ENCODE assay signal across 21 cellular contexts in the genomic region with DNA sequence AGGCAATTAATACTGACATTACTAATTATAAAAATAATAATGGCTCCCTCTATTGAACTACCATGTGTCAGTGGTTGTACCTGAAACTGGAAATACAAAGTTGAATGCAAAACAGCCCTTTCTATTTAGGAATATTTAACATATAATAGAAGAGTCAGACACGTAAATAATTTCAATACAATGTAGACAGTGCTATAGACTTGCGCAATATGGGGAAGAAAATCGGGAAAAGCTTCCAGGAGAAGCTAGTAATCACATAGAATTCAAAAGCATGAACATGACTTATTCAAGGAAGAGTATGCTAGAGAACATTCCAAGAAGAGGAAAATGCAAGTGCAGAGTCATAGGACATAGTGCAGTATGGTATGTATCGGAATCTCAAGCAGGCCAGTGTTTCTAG.
DNase-seq lines count a peak whose midpoint lies in the region; ATAC-seq, FAIRE-seq and TF ChIP-seq lines count a peak whose summit lies in the region.
"Had no signal": no experiment of that assay in that cellular context is flagged by ENCODE, and none has a peak within 500 bp of the region (broad histone marks: within the 10 kb centered on the region; RNA-seq: fewer than 3 reads in every experiment).

No MANE protein-coding gene starts in this region.

- H3K23ac ChIP-seq in H1 (ENCODE audit: insufficient read length), result no peak overlapping the region

- H3K27ac ChIP-seq in HepG2 (ENCODE audit: extremely low read length, insufficient read depth, low read length) (no peak overlapping the region), right lobe of liver (no peak overlapping the region), H1 (ENCODE audit: low read depth, low read length) (no peak overlapping the region), small intestine (ENCODE audit: low read depth in 1 of 2, low read length in 1 of 2) (no peak overlapping the region)
- H3K27ac ChIP-seq: 22Rv1, A549, BLaER1 had no signal

- no peak overlapping the region for H3K56ac ChIP-seq in H1 (replicated peaks; ENCODE audit: insufficient read length, low read depth, low read length)

- H2BK120ac ChIP-seq in H1 (replicated peaks; ENCODE audit: low read depth, low read length), result no peak overlapping the region

- H3K4me3 ChIP-seq in HepG2 (replicated peaks in 1 of 3; ENCODE audit: insufficient read depth in 1 of 3, low read depth in 2 of 3, low read length in 3 of 3) (no peak overlapping the region), right lobe of liver (no peak overlapping the region), H1 (ENCODE audit: extremely low read depth in 1 of 4, insufficient read depth in 2 of 4, low read depth in 3 of 4, low read length in 4 of 4) (no peak overlapping the region), small intestine (ENCODE audit: low read depth in 1 of 2, low read length in 2 of 2) (no peak overlapping the region)
- H3K4me3 ChIP-seq: A549, BLaER1 had no signal

- FAIRE-seq in HepG2 (lab: Jason Lieb, UNC) (no peak), H1 (lab: Jason Lieb, UNC) (no peak), small intestine (lab: Jason Lieb, UNC) (no peak)
- FAIRE-seq: A549, D721Med, G401.6, GM12891 had no signal

- H2BK12ac ChIP-seq in H1 (ENCODE audit: low read depth, low read length), result no peak overlapping the region

- H3K9me3 Mint-ChIP-seq in immature natural killer cell, result peaks cover 0 to 13% (median 6%) of the 10 kb centered on the region in 6 donors
- H3K9me3 Mint-ChIP-seq: CD4-positive, alpha-beta T cell; CD8-positive, alpha-beta T cell had no signal

- H2BK15ac ChIP-seq in H1 (ENCODE audit: low read length), result no peak overlapping the region

- POLR2A ChIA-PET in HepG2 (lab: Yijun Ruan, JAX), result no interaction called here
- POLR2A ChIA-PET in H1 (lab: Charles Lee; ENCODE audit: partially characterized antibody), result no interaction called here

- H3K4me1 ChIP-seq in HepG2 (ENCODE audit: insufficient read depth, low read length) (no peaks in the 10 kb centered on the region), right lobe of liver (no peaks in the 10 kb centered on the region), H1 (replicated peaks in 1 of 4; ENCODE audit: control insufficient read depth in 3 of 4, insufficient read depth in 4 of 4, low read length in 3 of 4) (no peaks in the 10 kb centered on the region), small intestine (ENCODE audit: control insufficient read depth in 2 of 2, insufficient read depth in 1 of 2, low read depth in 1 of 2, low read length in 1 of 2) (no peaks in the 10 kb centered on the region)
- H3K4me1 ChIP-seq: A549, BE2C, BLaER1, Caco-2 had no signal

- H4K20me1 ChIP-seq in HepG2 (ENCODE audit: insufficient read depth, low read length), result no peaks in the 10 kb centered on the region
- no peaks in the 10 kb centered on the region for H4K20me1 ChIP-seq in H1 (replicated peaks in 1 of 2; ENCODE audit: control insufficient read depth in 1 of 2, insufficient read depth in 2 of 2, low read length in 2 of 2)

- TF ChIP-seq CTCF in HepG2 (CRISPR knock-in tag; IDR thresholded peaks at IDR 0.05), result no peak
- no peak for TF ChIP-seq CTCF in right lobe of liver (IDR thresholded peaks at IDR 0.05)
- no peak for TF ChIP-seq CTCF in H1 (IDR thresholded peaks at IDR 0.05; ENCODE audit: control extremely low read depth in 1 of 3, insufficient read depth in 1 of 3, low read depth in 1 of 3, low read length in 3 of 3)

- no peak overlapping the region for H2BK5ac ChIP-seq in H1 (ENCODE audit: low read depth, low read length)

- no peak overlapping the region for H3K4me2 ChIP-seq in HepG2 (ENCODE audit: low read depth, low read length)
- H3K4me2 ChIP-seq in H1 (ENCODE audit: insufficient read depth in 1 of 2, low read depth in 2 of 2, low read length in 2 of 2), result no peak overlapping the region
- H3K4me2 ChIP-seq: A549, BLaER1 had no signal

- TF ChIP-seq EP300 in HepG2 (IDR thresholded peaks at IDR 0.05; ENCODE audit: low read depth in 2 of 2, low read length in 2 of 2), result no peak
- TF ChIP-seq EP300 in HepG2 (CRISPR knock-in tag; IDR thresholded peaks at IDR 0.05; ENCODE audit: borderline replicate concordance), result no peak
- no peak for TF ChIP-seq EP300 in H1 (IDR thresholded peaks at IDR 0.05; ENCODE audit: borderline replicate concordance in 1 of 2, low read depth in 2 of 2, low read length in 2 of 2)

- TF ChIP-seq POLR2A in HepG2 (IDR thresholded peaks at IDR 0.05; ENCODE audit: insufficient read depth in 1 of 2, low read depth in 2 of 2, low read length in 2 of 2) (no peak), right lobe of liver (IDR thresholded peaks at IDR 0.05) (no peak), H1 (IDR thresholded peaks at IDR 0.05; ENCODE audit: control extremely low read depth in 1 of 2, low read depth in 2 of 2, low read length in 2 of 2) (no peak)

- H3K4me1 Mint-ChIP-seq in immature natural killer cell, result no peaks in the 10 kb centered on the region
- H3K4me1 Mint-ChIP-seq: CD14-positive monocyte had no signal

- H2AFZ ChIP-seq in HepG2 (ENCODE audit: low read length) (no peak overlapping the region), H1 (ENCODE audit: low read length) (no peak overlapping the region)

- peaks cover 0 to 3% (median 0%) of the 10 kb centered on the region in 3 donors for H3K36me3 Mint-ChIP-seq in immature natural killer cell
- H3K36me3 Mint-ChIP-seq: CD14-positive monocyte; CD8-positive, alpha-beta T cell had no signal

- DNase-seq in HepG2 (ENCODE audit: low spot score), result no peak
- DNase-seq in right lobe of liver, result no peak
- DNase-seq in H1 (ENCODE audit: low read depth in 1 of 2, low spot score in 2 of 2), result no peak
- DNase-seq in small intestine, result peak; percentile 0
- DNase-seq in immature natural killer cell, result no peak
- DNase-seq in ACHN, result no peak
- DNase-seq: BE2C; C1 segment of cervical spinal cord; Caco-2; Calu3; CD4-positive, alpha-beta T cell; CD8-positive, alpha-beta T cell; DMS79 treated with DMSO at 0.1 percent for 48 hours; GF-D8 had no signal

- H4K5ac ChIP-seq in H1 (ENCODE audit: insufficient read length, low read depth, low read length), result no peak overlapping the region

- H3K27ac Mint-ChIP-seq in immature natural killer cell, result no peak overlapping the region
- H3K27ac Mint-ChIP-seq: CD14-positive monocyte; CD4-positive, alpha-beta T cell; CD8-positive, alpha-beta T cell had no signal

- no peaks in the 10 kb centered on the region for H3K27me3 ChIP-seq in HepG2 (ENCODE audit: control insufficient read depth in 1 of 2, insufficient read depth in 2 of 2, low read length in 2 of 2)
- no peaks in the 10 kb centered on the region for H3K27me3 ChIP-seq in right lobe of liver
- no peaks in the 10 kb centered on the region for H3K27me3 ChIP-seq in H1 (replicated peaks in 1 of 4; ENCODE audit: control insufficient read depth in 3 of 4, extremely low read depth in 1 of 4, insufficient read depth in 3 of 4, low read length in 3 of 4)
- H3K27me3 ChIP-seq in small intestine (ENCODE audit: control insufficient read depth in 2 of 2, insufficient read depth in 2 of 2, low read length in 2 of 2), result no peaks in the 10 kb centered on the region
- H3K27me3 ChIP-seq: BE2C had no signal

- H3K18ac ChIP-seq in H1 (ENCODE audit: extremely low read depth, low read length), result no peak overlapping the region

- no peaks in the 10 kb centered on the region for H3K23me2 ChIP-seq in H1 (ENCODE audit: low read depth, low read length)

- WGBS in HepG2 (ENCODE audit: low lambda C conversion rate), result 41% methylated on average over 4 of the region's 4 CpGs
- WGBS in right lobe of liver (ENCODE audit: insufficient coverage, low coverage, low lambda C conversion rate, missing lambda C conversion rate), result 61% methylated on average over 4 of the region's 4 CpGs
- 96% methylated on average over 4 of the region's 4 CpGs; no CpG with 5 or more reads in 1 of the 2 experiments for WGBS in H1 (ENCODE audit: extremely low coverage in 1 of 2, insufficient coverage in 1 of 2, insufficient read length in 1 of 2, insufficient replicate concordance in 2 of 2, low coverage in 1 of 2, low lambda C conversion rate in 2 of 2, missing lambda C conversion rate in 1 of 2), 2 experiments
- 75 to 90% (median 89%) methylated on average over 4 of the region's 4 CpGs for WGBS in small intestine, 3 donors

- H4K91ac ChIP-seq in H1 (replicated peaks; ENCODE audit: insufficient read length, low read length), result no peak overlapping the region

- H3K27me3 Mint-ChIP-seq in immature natural killer cell (ENCODE audit: low read depth in 3 of 3), result peaks cover 1 to 7% (median 2%) of the 10 kb centered on the region in 3 donors
- H3K27me3 Mint-ChIP-seq: CD4-positive, alpha-beta T cell had no signal

- TF ChIP-seq RAD21 in HepG2 (CRISPR knock-in tag; IDR thresholded peaks at IDR 0.05), result no peak
- TF ChIP-seq RAD21 in H1 (IDR thresholded peaks at IDR 0.05 in 1 of 2, conservative IDR thresholded peaks at IDR 0.05 in 1 of 2; ENCODE audit: low read depth in 2 of 2, low read length in 2 of 2), result no peak

- no peak overlapping the region for H3K4ac ChIP-seq in H1 (replicated peaks; ENCODE audit: insufficient read length, low read depth, low read length)

- H3K9me3 ChIP-seq in HepG2 (ENCODE audit: low read length) (no peaks in the 10 kb centered on the region), right lobe of liver (no peaks in the 10 kb centered on the region), H1 (ENCODE audit: insufficient read depth in 2 of 2, low read depth in 1 of 2, low read length in 1 of 2) (no peaks in the 10 kb centered on the region), small intestine (ENCODE audit: control insufficient read depth, low read depth) (no peaks in the 10 kb centered on the region)
- H3K9me3 ChIP-seq: A549, BE2C, BLaER1, Caco-2 had no signal

- H3K14ac ChIP-seq in H1 (ENCODE audit: insufficient read length), result no peak overlapping the region

- H4K8ac ChIP-seq in H1 (ENCODE audit: extremely low read depth, insufficient read depth, low read length), result no peak overlapping the region

- H3K79me1 ChIP-seq in H1 (ENCODE audit: low read depth, low read length), result no peaks in the 10 kb centered on the region

- H3K9ac ChIP-seq in HepG2 (ENCODE audit: insufficient read depth, low read depth, low read length), result no peak overlapping the region
- H3K9ac ChIP-seq in H1 (replicated peaks in 1 of 4; ENCODE audit: extremely low read depth in 1 of 4, low read depth in 3 of 4, low read length in 3 of 4), result no peak overlapping the region
- H3K9ac ChIP-seq: BLaER1 had no signal

- no peaks in the 10 kb centered on the region for H3K36me3 ChIP-seq in HepG2 (replicated peaks in 1 of 2; ENCODE audit: control insufficient read depth in 1 of 2, insufficient read depth in 2 of 2, low read length in 2 of 2)
- H3K36me3 ChIP-seq in right lobe of liver, result no peaks in the 10 kb centered on the region
- no peaks in the 10 kb centered on the region for H3K36me3 ChIP-seq in H1 (ENCODE audit: control insufficient read depth in 2 of 4, insufficient read depth in 4 of 4, low read length in 3 of 4)
- H3K36me3 ChIP-seq in small intestine (ENCODE audit: control insufficient read depth in 2 of 2, insufficient read depth in 2 of 2, low read length in 2 of 2), result no peaks in the 10 kb centered on the region
- H3K36me3 ChIP-seq: BE2C, BLaER1 had no signal

- H3K79me2 ChIP-seq in HepG2 (ENCODE audit: insufficient read depth, low read length) (no peaks in the 10 kb centered on the region), H1 (ENCODE audit: control insufficient read depth in 1 of 2, insufficient read depth in 2 of 2, low read length in 2 of 2) (no peaks in the 10 kb centered on the region)

- H2AK5ac ChIP-seq in H1 (ENCODE audit: low read depth, low read length), result no peak overlapping the region

- ATAC-seq in HepG2 (no peak), right lobe of liver (no peak)
- ATAC-seq: A549; CD8-positive, alpha-beta T cell had no signal

- CTCF ChIA-PET in HepG2 (lab: Yijun Ruan, JAX; ENCODE audit: low intra/inter-chr PET ratio, low total read pairs), result no interaction called here
- CTCF ChIA-PET in H1 (lab: Charles Lee; ENCODE audit: partially characterized antibody), result interaction anchor here (0.6 kb wide), 1 partner anchor 44 kb away, joined by 3 read pairs; no protein-coding TSS in a partner anchor

- in situ Hi-C loops in HepG2 (cut with HindIII; ENCODE audit: extremely low pct_ligation_motif_present, low pct_unique_long_range_greater_than_20kb) (no loop called here), ACHN (cut with HindIII; ENCODE audit: low pct_ligation_motif_present, low pct_unique_long_range_greater_than_20kb, low sequenced_read_pairs) (no loop called here)

- no peak overlapping the region for H3K4me3 Mint-ChIP-seq in immature natural killer cell
- H3K4me3 Mint-ChIP-seq: CD14-positive monocyte; CD4-positive, alpha-beta T cell; CD8-positive, alpha-beta T cell had no signal

- intact Hi-C loops in HepG2 (cut with micrococcal nuclease; ENCODE audit: unreplicated experiment), result no loop called here
- intact Hi-C loops in right lobe of liver (cut with DNase I), result no loop called here

- H2BK20ac ChIP-seq in H1 (ENCODE audit: low read length), result no peak overlapping the region

- BruUV-seq in HepG2 (replicated peaks; lab: Mats Ljungman, UMichigan), result no TSS peak

Comparison
In these comparisons a context has a peak if more than half of its experiments do, and no peak if none do; other contexts are left out.
1. Of the 41 proteins assayed by ChIP-seq in both HepG2 and H1: peak only in HepG2: none; only in H1: none; in both: CEBPB; in neither: 40.